Comparison of ENCODE assay signal across 8 cellular contexts in genomic region chr2:201450910-201451329, GRCh38. TPM values are rescaled to one million over a fixed set of nuclear protein-coding genes. Genes with fewer than 3 reads are reported as not detected.
DNase-seq lines count a peak whose midpoint lies in the region; ATAC-seq and TF ChIP-seq lines count a peak whose summit lies in the region.

No MANE protein-coding gene starts in this region.

- H3K4me3 ChIP-seq in GM23248 (peak overlapping the region; percentile 92), mammary epithelial cell (replicated peaks in 1 of 3; ENCODE audit: insufficient read depth in 1 of 3, low read depth in 2 of 3, low read length in 3 of 3) (peak overlapping the region; percentile 60 to 93 (median 88)), right lobe of liver (peak overlapping the region; percentile 64 to 95 (median 94)), tibial nerve (peak overlapping the region; percentile 78 to 96 (median 91))

- peak overlapping the region; percentile 76 for H3K4me2 ChIP-seq in GM23248 (ENCODE audit: unreplicated experiment)
- peak overlapping the region; percentile 90 for H3K4me2 ChIP-seq in mammary epithelial cell (ENCODE audit: insufficient read depth, low read depth, low read length)

- ATAC-seq in right lobe of liver (peak in 3 of 4 donors; percentile 18 to 31 (median 28)), GM19023 (IDR thresholded peaks at IDR 0.05; ENCODE audit: unreplicated experiment) (no peak)

- in situ Hi-C loops in GM23248 (cut with MboI) (no loop called here), mammary epithelial cell (cut with MboI; ENCODE audit: low sequenced_read_pairs in 2 of 2) (no loop called here)

- H3K9me3 ChIP-seq in GM23248 (ENCODE audit: low read depth), result no peaks in the 10 kb centered on the region
- no peaks in the 10 kb centered on the region for H3K9me3 ChIP-seq in mammary epithelial cell (replicated peaks; ENCODE audit: insufficient read depth, low read length)
- H3K9me3 ChIP-seq in right lobe of liver, result no peaks in the 10 kb centered on the region
- no peaks in the 10 kb centered on the region for H3K9me3 ChIP-seq in tibial nerve

- H3K9me2 ChIP-seq in GM23248 (ENCODE audit: insufficient read depth), result no peaks in the 10 kb centered on the region

- H3K27ac ChIP-seq in GM23248 (peak overlapping the region; percentile 84), mammary epithelial cell (ENCODE audit: insufficient read depth, low read depth, low read length) (peak overlapping the region; percentile 72), right lobe of liver (peak overlapping the region; percentile 71 to 84 (median 76)), tibial nerve (peak overlapping the region; percentile 89 to 94 (median 92))

- H3K9ac ChIP-seq in GM23248, result peak overlapping the region; percentile 89
- peak overlapping the region; percentile 81 for H3K9ac ChIP-seq in mammary epithelial cell (ENCODE audit: insufficient read depth, low read length)

- TF ChIP-seq CTCF in mammary epithelial cell (conservative IDR thresholded peaks at IDR 0.05 in 1 of 2, IDR thresholded peaks at IDR 0.05 in 1 of 2; ENCODE audit: extremely low read depth in 1 of 2, insufficient read depth in 1 of 2, low read depth in 1 of 2, low read length in 2 of 2) (no peak), right lobe of liver (IDR thresholded peaks at IDR 0.05) (no peak), tibial nerve (IDR thresholded peaks at IDR 0.05) (no peak)

- no peaks in the 10 kb centered on the region; the same call in 1 of the 2 replicates for H3F3A ChIP-seq in GM23248 (ENCODE audit: insufficient read depth)

- no TSS peak for BruUV-seq in mammary epithelial cell (replicated peaks; lab: Mats Ljungman, UMichigan)

- 1% methylated on average over 23 of the region's 23 CpGs for WGBS in GM23248 (ENCODE audit: low coverage in 1 of 2, low lambda C conversion rate in 2 of 2, missing lambda C conversion rate in 2 of 2), 2 experiments
- under 1% methylated on average over 21 of the region's 23 CpGs for WGBS in mammary epithelial cell (ENCODE audit: low coverage, missing lambda C conversion rate)
- WGBS in right lobe of liver (ENCODE audit: insufficient coverage, low coverage, low lambda C conversion rate, missing lambda C conversion rate), result 0% methylated on average over 15 of the region's 23 CpGs
- WGBS in tibial nerve, 2 donors, result 0 to 1% methylated on average over 17 to 22 of the region's 23 CpGs

- H2AFZ ChIP-seq in GM23248 (peak overlapping the region; percentile 96), mammary epithelial cell (ENCODE audit: low read depth, low read length) (peak overlapping the region; percentile 98)

- dilution Hi-C loops in mammary epithelial cell (cut with HindIII; ENCODE audit: low sequenced_read_pairs), result no loop called here

- no peaks in the 10 kb centered on the region for H3K27me3 ChIP-seq in GM23248 (replicated peaks; ENCODE audit: insufficient read depth)
- no peaks in the 10 kb centered on the region for H3K27me3 ChIP-seq in mammary epithelial cell (ENCODE audit: insufficient read depth, low read length)
- no peaks in the 10 kb centered on the region for H3K27me3 ChIP-seq in right lobe of liver
- H3K27me3 ChIP-seq in tibial nerve, result no peaks in the 10 kb centered on the region

- no peak for TF ChIP-seq EP300 in tibial nerve (IDR thresholded peaks at IDR 0.05)

- no peaks in the 10 kb centered on the region for H3K36me3 ChIP-seq in GM23248 (ENCODE audit: low read depth)
- H3K36me3 ChIP-seq in mammary epithelial cell (ENCODE audit: insufficient read depth, low read length), result no peaks in the 10 kb centered on the region
- H3K36me3 ChIP-seq in right lobe of liver, result no peaks in the 10 kb centered on the region
- no peaks in the 10 kb centered on the region for H3K36me3 ChIP-seq in tibial nerve

- no peak for TF ChIP-seq POLR2A in right lobe of liver (IDR thresholded peaks at IDR 0.05)
- peak in 1 of 2 donors; percentile 35 for TF ChIP-seq POLR2A in tibial nerve (IDR thresholded peaks at IDR 0.05)

- CTCF ChIA-PET in mammary epithelial cell (lab: Charles Lee; ENCODE audit: low non-redundant PET), result no interaction called here

- DNase-seq in EH (ENCODE audit: low read depth), result peak; percentile 60
- DNase-seq in GM23248, result peak; percentile 68
- peak; percentile 58 for DNase-seq in NCI-H1694 treated with DMSO at 0.1 percent for 48 hours (lab: John Stamatoyannopoulos, UW)
- no peak for DNase-seq in mammary epithelial cell
- DNase-seq in right lobe of liver, result no peak
- DNase-seq in tibial nerve (ENCODE audit: low spot score in 2 of 2), result peak in 1 of 2 donors; percentile 13
- no peak for DNase-seq in activated CD4-positive, alpha-beta T cell treated with anti-CD3 and anti-CD28 coated beads, Interleukin-2, amount 50 U/mL, for 4 hours

- H3K4me1 ChIP-seq in GM23248 (ENCODE audit: insufficient read depth), result peaks cover 9% of the 10 kb centered on the region; the same call in 1 of the 2 replicates
- peaks cover 20% of the 10 kb centered on the region for H3K4me1 ChIP-seq in mammary epithelial cell (ENCODE audit: insufficient read depth, low read length)
- peaks cover 0 to 31% (median 6%) of the 10 kb centered on the region in 4 donors for H3K4me1 ChIP-seq in right lobe of liver
- H3K4me1 ChIP-seq in tibial nerve, result peaks cover 0 to 47% (median 16%) of the 10 kb centered on the region in 4 donors

- intact Hi-C loops in mammary epithelial cell (cut with micrococcal nuclease), result loop anchor here (1.0 to 5.0 kb wide), 5 partner anchors 31 to 214 kb away; partner anchors contain the start of gene TMEM237
- intact Hi-C loops in right lobe of liver (cut with DNase I), result no loop called here

- H4K20me1 ChIP-seq in GM23248 (ENCODE audit: insufficient read depth) (no peaks in the 10 kb centered on the region; the same call in 1 of the 2 replicates), mammary epithelial cell (ENCODE audit: insufficient read depth, low read length) (no peaks in the 10 kb centered on the region)

- peaks cover 76% of the 10 kb centered on the region for H3K79me2 ChIP-seq in GM23248 (ENCODE audit: insufficient read depth)
- H3K79me2 ChIP-seq in mammary epithelial cell (ENCODE audit: insufficient read depth, low read length), result peaks cover 50% of the 10 kb centered on the region

RNA-seq across cellular contexts. Expression of gene TRAK2, which starts 0.3 kb away (rescaled TPM):
- 24.9 and 32.5 TPM in 2 replicates for total RNA-seq in GM23248 (2014; rRNA removed; shearing (Covaris generic))
- polyA plus RNA-seq in GM23248 (2016; fragmentation: Nextera tagmentation; extraction: Ambion mirVana) (21.4 and 24.3 TPM in 2 replicates), mammary epithelial cell (8.6 TPM)
- total RNA-seq in mammary epithelial cell (10 to 100 TPM; 18.9 to 28.7 TPM), right lobe of liver (10 to 100 TPM; 13.3 to 18.4 (median 14.2) TPM), tibial nerve (10 to 100 TPM; 30.2 to 48.3 (median 34.8) TPM)
- 15.9 TPM for polyA minus RNA-seq in mammary epithelial cell

RNA-seq across cellular contexts. Expression of gene STRADB, which starts 0.6 kb away (rescaled TPM):
- 21.2 and 31.2 TPM in 2 replicates for total RNA-seq in GM23248 (2014; rRNA removed; shearing (Covaris generic))
- polyA plus RNA-seq in GM23248 (2016; fragmentation: Nextera tagmentation; extraction: Ambion mirVana), result 33.7 and 35.6 TPM in 2 replicates
- total RNA-seq in mammary epithelial cell, result 10 to 100 TPM; 12.8 to 19.2 TPM
- 5.1 TPM for polyA plus RNA-seq in mammary epithelial cell
- 10.0 TPM for polyA minus RNA-seq in mammary epithelial cell
- 10 to 100 TPM; 44.2 to 71.6 (median 63.4) TPM for total RNA-seq in right lobe of liver
- total RNA-seq in tibial nerve, result 10 to 100 TPM; 12.6 to 24.9 (median 20.0) TPM

Comparison
In these comparisons a context has a peak if more than half of its experiments do, and no peak if none do; other contexts are left out.
1. DNase-seq: peak in EH (single experiment), GM23248 (single experiment) and NCI-H1694 treated with DMSO at 0.1 percent for 48 hours (single experiment); none in mammary epithelial cell (single experiment), right lobe of liver (0 of 3) and activated CD4-positive, alpha-beta T cell treated with anti-CD3 and anti-CD28 coated beads, Interleukin-2, amount 50 U/mL, for 4 hours (0 of 2).
2. Peak in every context shown above with its lines, with median percentiles within 50 percentile points of each other: H3K27ac ChIP-seq and H3K4me3 ChIP-seq.